In genomic region chr19:30673336-30673735, GRCh38 we compare ENCODE assay signal across 9 cellular contexts.
"Had no signal": no experiment of that assay in that cellular context is flagged by ENCODE, and none has a peak within 500 bp of the region (broad histone marks: within the 10 kb centered on the region; RNA-seq: fewer than 3 reads in every experiment).

No MANE protein-coding gene starts in this region.

- H3K27ac Mint-ChIP-seq: IgD-negative memory B cell had no signal

- DNase-seq: GM23248, GOT3, H7, HCEC 1CT, KBM-7 had no signal

- H3K36me3 Mint-ChIP-seq: IgD-negative memory B cell had no signal

- H3K4me3 Mint-ChIP-seq: IgD-negative memory B cell had no signal

- FAIRE-seq: HepG2 had no signal

- H3K4me1 Mint-ChIP-seq: IgD-negative memory B cell had no signal

- H3K4me3 ChIP-seq: GM23248 had no signal

- H3K27ac ChIP-seq: GM23248, HL-60, KMS-11 had no signal

- H3K9ac ChIP-seq: GM23248, KMS-11 had no signal
